In genomic region chr2:26346454-26347053, GRCh38 we compare ENCODE assay signal across 8 cellular contexts. TPM values are rescaled to one million over a fixed set of nuclear protein-coding genes. Genes with fewer than 3 reads are reported as not detected.
DNase-seq lines count a peak whose midpoint lies in the region; ATAC-seq lines count a peak whose summit lies in the region.

TSS of gene ADGRF3 (minus strand) at chr2:26346789. CDS start at chr2:26346234, 555 bp downstream.

- DNase-seq in DMS53 (lab: John Stamatoyannopoulos, UW) (peak; percentile 82), SIG-M5 treated with dmso at 0.1 percent for 504 hours (lab: John Stamatoyannopoulos, UW; ENCODE audit: unreplicated experiment) (peak; percentile 81), germinal center (ENCODE audit: low spot score) (peak; percentile 30), nucleus accumbens (lab: John Stamatoyannopoulos, UW) (peak in 51 of 56 donors; percentile 8 to 73 (median 41))
- DNase-seq in Jurkat, Clone E6-1 (ENCODE audit: low read depth, low spot score): peak; percentile 80
- DNase-seq in activated gamma-delta T cell treated with anti-CD3 and anti-CD28 coated beads, Interleukin-2, amount 50 U/mL, for 16 hours (ENCODE audit: low read depth): peak; percentile 27

- H3K27ac ChIP-seq in temporal lobe (ENCODE audit: low read depth, low read length): peak within 1 kb of the TSS; percentile 53

- no peak for ATAC-seq in GM18520 (IDR thresholded peaks at IDR 0.05; ENCODE audit: unreplicated experiment)

- peak within 1 kb of the TSS; percentile 78 for H3K4me3 ChIP-seq in Jurkat, Clone E6-1 (ENCODE audit: low read length)

RNA-seq across cellular contexts. Expression of gene ADGRF3, which starts in this region (rescaled TPM):
- polyA plus RNA-seq in Jurkat, Clone E6-1 (2012; ENCODE audit: insufficient read depth, insufficient read length): 2.2 TPM
- total RNA-seq in temporal lobe: under 0.01 TPM

Comparison
In these comparisons a context has a peak if more than half of its experiments do, and no peak if none do; other contexts are left out.
1. DNase-seq: peak in every context shown above with its lines; median percentile 82 in DMS53; 81 in SIG-M5 treated with dmso at 0.1 percent for 504 hours; 80 in Jurkat, Clone E6-1; 41 in nucleus accumbens; 30 in germinal center; 27 in activated gamma-delta T cell treated with anti-CD3 and anti-CD28 coated beads, Interleukin-2, amount 50 U/mL, for 16 hours.